In the genomic region with DNA sequence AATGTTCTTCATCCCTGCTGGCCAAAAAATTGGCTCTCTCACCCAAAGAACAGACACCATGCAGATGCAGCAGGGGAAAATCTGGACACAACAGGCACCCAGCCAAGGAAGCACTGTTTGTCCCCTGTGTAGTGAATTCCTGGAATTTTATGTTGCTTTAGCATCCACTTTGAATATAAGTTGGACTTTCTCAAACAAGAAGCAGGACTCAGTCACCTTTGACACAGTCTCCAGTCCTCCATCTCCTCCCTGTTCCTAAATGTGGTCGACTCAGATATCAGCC, we compare ENCODE assay signal across 20 cellular contexts. TPM values are rescaled to one million over a fixed set of nuclear protein-coding genes. Genes with fewer than 3 reads are reported as not detected.
A peak's percentile ranks its signal among the peaks of the same experiment; 100 is the strongest.
DNase-seq lines count a peak whose midpoint lies in the region; ATAC-seq, FAIRE-seq and TF ChIP-seq lines count a peak whose summit lies in the region.
"Had no signal": no experiment of that assay in that cellular context is flagged by ENCODE, and none has a peak within 500 bp of the region (broad histone marks: within the 10 kb centered on the region; RNA-seq: fewer than 3 reads in every experiment).

No MANE protein-coding gene starts in this region.

- FAIRE-seq in astrocyte (lab: Jason Lieb, UNC), result peak; percentile 9

- H2AFZ ChIP-seq in astrocyte (ENCODE audit: low read depth, low read length), result no peak overlapping the region

- in situ Hi-C loops in G401 (cut with HindIII; ENCODE audit: low sequenced_read_pairs), result no loop called here

- peak overlapping the region in 1 of 4 donors; percentile 60 for H3K4me3 Mint-ChIP-seq in CD4-positive, CD25-positive, alpha-beta regulatory T cell
- no peak overlapping the region for H3K4me3 Mint-ChIP-seq in astrocyte (ENCODE audit: unreplicated experiment)
- H3K4me3 Mint-ChIP-seq in naive thymus-derived CD8-positive, alpha-beta T cell, result peak overlapping the region in 7 of 10 donors; percentile 40 to 79 (median 63)

- H3K4me3 ChIP-seq in CD4-positive, CD25-positive, alpha-beta regulatory T cell (ENCODE audit: low read depth, low read length), result no peak overlapping the region
- H3K4me3 ChIP-seq in astrocyte (ENCODE audit: insufficient read depth, low read depth, low read length), result no peak overlapping the region
- H3K4me3 ChIP-seq: BLaER1, esophagus squamous epithelium, heart right ventricle, lung had no signal

- no peak for ATAC-seq in CD4-positive, CD25-positive, alpha-beta regulatory T cell (ENCODE audit: low read depth in 2 of 2)
- ATAC-seq in naive thymus-derived CD8-positive, alpha-beta T cell, result no peak
- ATAC-seq in GM21723 (IDR thresholded peaks at IDR 0.05; ENCODE audit: unreplicated experiment), result no peak
- ATAC-seq: heart right ventricle had no signal

- POLR2A ChIA-PET in naive thymus-derived CD8-positive, alpha-beta T cell (lab: Charles Lee), result no interaction called here

- DNase-seq in CD4-positive, CD25-positive, alpha-beta regulatory T cell, result no peak
- peak; percentile 40 for DNase-seq in G401 (ENCODE audit: low spot score)
- DNase-seq in astrocyte (ENCODE audit: low read depth), result no peak
- DNase-seq in naive thymus-derived CD8-positive, alpha-beta T cell, result no peak
- no peak for DNase-seq in T-helper 2 cell
- DNase-seq in SW 1271 (lab: John Stamatoyannopoulos, UW), result no peak
- DNase-seq: activated CD4-positive, CD25-positive, alpha-beta regulatory T cell; effector CD4-positive, alpha-beta T cell; esophagus squamous epithelium; heart right ventricle; Karpas-422; NCI-H1417; NCI-H2171; NCI-H69; SIG-M5; substantia nigra had no signal

- TF ChIP-seq CTCF in astrocyte (IDR thresholded peaks at IDR 0.05; ENCODE audit: insufficient read depth, low read depth, low read length), result no peak

- peaks cover 7 to 17% of the 10 kb centered on the region in 2 experiments for H3K9me3 ChIP-seq in CD4-positive, CD25-positive, alpha-beta regulatory T cell (ENCODE audit: control insufficient read depth in 2 of 2, low read length in 2 of 2)
- no peaks in the 10 kb centered on the region for H3K9me3 ChIP-seq in astrocyte (ENCODE audit: insufficient read depth, low read depth, low read length)

- peaks cover 0 to 25% (median 10%) of the 10 kb centered on the region in 4 donors for H3K4me1 Mint-ChIP-seq in CD4-positive, CD25-positive, alpha-beta regulatory T cell
- peaks cover 6% of the 10 kb centered on the region for H3K4me1 Mint-ChIP-seq in astrocyte (ENCODE audit: low read depth, unreplicated experiment)
- H3K4me1 Mint-ChIP-seq in naive thymus-derived CD8-positive, alpha-beta T cell, result peaks cover 18 to 38% (median 32%) of the 10 kb centered on the region in 4 donors

- H3K27me3 Mint-ChIP-seq in CD4-positive, CD25-positive, alpha-beta regulatory T cell, result no peaks in the 10 kb centered on the region
- no peaks in the 10 kb centered on the region for H3K27me3 Mint-ChIP-seq in astrocyte (ENCODE audit: low read depth, unreplicated experiment)
- H3K27me3 Mint-ChIP-seq in naive thymus-derived CD8-positive, alpha-beta T cell, result no peaks in the 10 kb centered on the region

- peaks cover 0 to 8% (median 0%) of the 10 kb centered on the region in 7 donors for H3K9me3 Mint-ChIP-seq in CD4-positive, CD25-positive, alpha-beta regulatory T cell
- peaks cover 22% of the 10 kb centered on the region for H3K9me3 Mint-ChIP-seq in astrocyte (ENCODE audit: unreplicated experiment)
- peaks cover 0 to 3% (median 0%) of the 10 kb centered on the region in 9 donors for H3K9me3 Mint-ChIP-seq in naive thymus-derived CD8-positive, alpha-beta T cell

- H3K27ac ChIP-seq in CD4-positive, CD25-positive, alpha-beta regulatory T cell (ENCODE audit: insufficient read depth, low read length, poor library complexity, severe bottlenecking), result no peak overlapping the region
- no peak overlapping the region for H3K27ac ChIP-seq in astrocyte (ENCODE audit: low read depth, low read length)
- H3K27ac ChIP-seq: BLaER1, esophagus squamous epithelium, heart right ventricle had no signal

- no peak overlapping the region for H3K9ac ChIP-seq in astrocyte (ENCODE audit: low read length)
- H3K9ac ChIP-seq: BLaER1 had no signal

- H3K36me3 Mint-ChIP-seq in CD4-positive, CD25-positive, alpha-beta regulatory T cell, result peaks cover 37% of the 10 kb centered on the region
- peaks cover 35% of the 10 kb centered on the region for H3K36me3 Mint-ChIP-seq in astrocyte (ENCODE audit: low read depth, unreplicated experiment)
- H3K36me3 Mint-ChIP-seq in naive thymus-derived CD8-positive, alpha-beta T cell, result peaks cover 32 to 63% (median 42%) of the 10 kb centered on the region in 3 donors

- H3K79me2 ChIP-seq in astrocyte (ENCODE audit: insufficient read depth, low read length), result no peaks in the 10 kb centered on the region

- peaks cover 4% of the 10 kb centered on the region for H3K4me1 ChIP-seq in CD4-positive, CD25-positive, alpha-beta regulatory T cell (ENCODE audit: control insufficient read depth, insufficient read depth, low read length, poor library complexity, severe bottlenecking)
- peaks cover 10% of the 10 kb centered on the region for H3K4me1 ChIP-seq in astrocyte (ENCODE audit: insufficient read depth, low read length)
- H3K4me1 ChIP-seq: BLaER1, esophagus squamous epithelium had no signal

- peaks cover 45% of the 10 kb centered on the region for H3K36me3 ChIP-seq in CD4-positive, CD25-positive, alpha-beta regulatory T cell (ENCODE audit: control insufficient read depth, insufficient read depth, low read length)
- H3K36me3 ChIP-seq in astrocyte (ENCODE audit: insufficient read depth, low read length), result peaks cover 5% of the 10 kb centered on the region

- no peaks in the 10 kb centered on the region for H3K27me3 ChIP-seq in CD4-positive, CD25-positive, alpha-beta regulatory T cell (ENCODE audit: control insufficient read depth, insufficient read depth, low read length)
- no peaks in the 10 kb centered on the region for H3K27me3 ChIP-seq in astrocyte (ENCODE audit: insufficient read depth, low read length)
- H3K27me3 ChIP-seq: esophagus squamous epithelium, heart right ventricle had no signal

- H4K20me1 ChIP-seq in astrocyte (ENCODE audit: insufficient read depth, low read length), result no peaks in the 10 kb centered on the region
- H4K20me1 ChIP-seq: BLaER1 had no signal

- peak overlapping the region; percentile 36 for H3K4me2 ChIP-seq in astrocyte (ENCODE audit: low read length)
- H3K4me2 ChIP-seq: BLaER1 had no signal

- peak overlapping the region in 2 of 3 donors; percentile 71 to 74 for H3K27ac Mint-ChIP-seq in CD4-positive, CD25-positive, alpha-beta regulatory T cell
- H3K27ac Mint-ChIP-seq in astrocyte (ENCODE audit: unreplicated experiment), result peak overlapping the region; percentile 66
- H3K27ac Mint-ChIP-seq in naive thymus-derived CD8-positive, alpha-beta T cell, result peak overlapping the region; percentile 25 to 90 (median 84)

RNA-seq across cellular contexts. Expression of a gene that starts 11.8 kb away (rescaled TPM):
- 7.1 TPM for total RNA-seq in CD4-positive, CD25-positive, alpha-beta regulatory T cell
- polyA plus RNA-seq in CD4-positive, CD25-positive, alpha-beta regulatory T cell, result 1 to 10 TPM; 3.0 to 6.2 (median 4.1) TPM
- total RNA-seq in G401 (2014; rRNA removed; shearing (Covaris generic)), result 5.0 and 7.9 TPM in 2 replicates
- total RNA-seq in astrocyte, result 4.4 and 4.5 TPM in 2 replicates
- total RNA-seq in naive thymus-derived CD8-positive, alpha-beta T cell, result 10 to 100 TPM; 14.2 to 14.6 TPM
- polyA plus RNA-seq in naive thymus-derived CD8-positive, alpha-beta T cell, result 1 to 10 TPM; 3.7 to 7.6 (median 6.5) TPM

RNA-seq across cellular contexts. Expression of a gene that starts 14.8 kb away (rescaled TPM):
- not detected for total RNA-seq in CD4-positive, CD25-positive, alpha-beta regulatory T cell
- under 1 TPM in 1 of 4 donors, not detected in 3; 0.79 TPM for polyA plus RNA-seq in CD4-positive, CD25-positive, alpha-beta regulatory T cell
- total RNA-seq in G401 (2014; rRNA removed; shearing (Covaris generic)), result not detected in 2 replicates
- total RNA-seq in astrocyte, result not detected in 2 replicates
- total RNA-seq in naive thymus-derived CD8-positive, alpha-beta T cell, result not detected
- polyA plus RNA-seq in naive thymus-derived CD8-positive, alpha-beta T cell, result not detected
- total RNA-seq: esophagus squamous epithelium, heart right ventricle, lung, skeletal muscle tissue had no signal
- polyA plus RNA-seq: heart right ventricle, lung had no signal
